In the genomic region with DNA sequence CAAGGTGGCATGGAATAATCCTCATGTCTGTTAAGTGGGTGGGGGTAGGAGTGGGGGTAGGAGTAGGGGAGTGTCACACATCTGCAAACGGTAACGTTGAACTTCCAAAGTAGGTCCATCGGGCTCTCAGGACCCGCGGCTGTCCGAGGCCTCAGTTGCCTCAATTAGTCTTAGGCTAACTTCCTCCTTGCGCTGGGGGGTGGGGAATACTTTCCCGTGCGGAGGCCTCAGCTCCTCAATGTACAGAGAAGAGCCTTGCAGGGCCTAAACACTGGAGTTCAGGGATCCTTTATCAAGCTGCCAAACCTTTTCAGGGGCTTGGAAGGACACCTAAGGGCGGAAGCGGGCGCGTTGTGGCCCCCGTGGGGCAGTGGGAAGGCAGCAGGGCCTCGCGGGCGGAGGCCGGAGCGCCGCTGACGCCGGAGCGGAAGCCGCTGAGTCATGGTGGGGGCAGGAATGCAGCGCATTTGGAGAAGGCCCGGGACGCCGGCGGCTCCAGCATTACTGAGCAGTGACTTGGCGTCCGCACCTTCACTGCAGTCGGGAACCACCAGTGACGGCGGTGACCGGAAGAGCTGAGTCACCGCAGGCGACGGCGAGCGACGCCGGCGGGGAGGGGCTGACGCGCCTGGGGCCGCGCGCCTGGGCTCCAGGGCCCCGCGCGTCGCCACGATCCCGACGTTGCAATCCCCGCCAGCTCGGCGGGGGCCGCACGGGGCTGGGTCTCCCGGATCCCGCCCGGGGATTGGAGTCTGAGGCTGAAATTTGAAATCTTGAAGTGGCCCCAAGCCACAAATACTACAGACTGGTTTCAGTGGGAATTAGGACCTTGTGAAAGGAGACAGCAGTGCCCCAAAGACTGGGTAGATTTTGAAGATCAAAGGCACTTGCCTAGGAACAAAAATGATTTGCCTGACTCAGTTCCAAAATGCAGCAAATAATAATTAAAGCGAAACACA, we compare ENCODE assay signal across 9 cellular contexts. TPM values are rescaled to one million over a fixed set of nuclear protein-coding genes. Genes with fewer than 3 reads are reported as not detected.
A peak's percentile ranks its signal among the peaks of the same experiment; 100 is the strongest.
DNase-seq lines count a peak whose midpoint lies in the region; ATAC-seq, FAIRE-seq and TF ChIP-seq lines count a peak whose summit lies in the region.
"Had no signal": no experiment of that assay in that cellular context is flagged by ENCODE, and none has a peak within 500 bp of the region (broad histone marks: within the 10 kb centered on the region; RNA-seq: fewer than 3 reads in every experiment).

No MANE protein-coding gene starts in this region.

- no peaks in the 10 kb centered on the region for H4K20me1 ChIP-seq in K562 (replicated peaks; ENCODE audit: control insufficient read depth, insufficient read depth, low read length)

- TF ChIP-seq CTCF in K562 (IDR thresholded peaks at IDR 0.05 in 2 of 3, conservative IDR thresholded peaks at IDR 0.05 in 1 of 3; ENCODE audit: insufficient read depth in 2 of 3, low read depth in 1 of 3, low read length in 3 of 3) (peak in 1 of 3 experiments; percentile 28; a peak in 2 of 6 replicates), sigmoid colon (IDR thresholded peaks at IDR 0.05) (no peak)

- H3K27ac ChIP-seq in K562 (ENCODE audit: extremely low read depth, low read depth, low read length) (peak overlapping the region; percentile 100), iPS DF 6.9 (ENCODE audit: low read length) (no peak overlapping the region), sigmoid colon (peak overlapping the region; percentile 91 to 96 (median 95))

- POLR2A ChIA-PET in K562 (lab: Yijun Ruan, JAX): interaction anchor here (0.7 to 2.6 kb wide), 13 partner anchors 9 to 104 kb away, joined by 3 to 29 read pairs (median 5); partner anchors contain the start of genes IPO7, TMEM41B and ZNF143

- H2AFZ ChIP-seq in K562 (ENCODE audit: low read depth, low read length): peak overlapping the region; percentile 95

- peak; percentile 92 for ATAC-seq in GM18861 (IDR thresholded peaks at IDR 0.05; ENCODE audit: unreplicated experiment)
- ATAC-seq in HG03066 (IDR thresholded peaks at IDR 0.05; ENCODE audit: low read depth, unreplicated experiment): peak; percentile 93
- ATAC-seq in K562: peak; percentile 96

- DNase-seq in A172 (ENCODE audit: low spot score) (peak; percentile 98), NCI-H2107 (lab: John Stamatoyannopoulos, UW) (peak; percentile 79), K562 (ENCODE audit: extremely low read depth in 1 of 4, low spot score in 3 of 4) (peak; percentile 90 to 99 (median 91)), iPS DF 6.9 (ENCODE audit: low read depth, low spot score) (peak; percentile 79), sigmoid colon (peak; percentile 98)

- BruUV-seq in K562 (replicated peaks; lab: Mats Ljungman, UMichigan): TSS peak; percentile 93

- no peaks in the 10 kb centered on the region for H3K79me2 ChIP-seq in K562 (ENCODE audit: control insufficient read depth, insufficient read depth, low read length)

- CTCF ChIA-PET in K562 (lab: Yijun Ruan, JAX; ENCODE audit: low intra/inter-chr PET ratio): no interaction called here

- intact Hi-C loops in K562 (cut with micrococcal nuclease) (loop anchor here (1.0 kb wide), 2 partner anchors 20 to 49 kb away; partner anchors contain the start of gene IPO7), sigmoid colon (cut with DNase I) (loop anchor here (1.0 to 5.0 kb wide), 4 partner anchors 21 to 99 kb away; partner anchors contain the start of genes DENND5A, TMEM41B and ZNF143)

- H3K9ac ChIP-seq in K562 (ENCODE audit: insufficient read depth in 1 of 2, low read depth in 2 of 2, low read length in 2 of 2): peak overlapping the region; percentile 95

- H3K4me3 ChIP-seq in K562 (peak overlapping the region; percentile 40), iPS DF 6.9 (ENCODE audit: low read length) (peak overlapping the region; percentile 31; the same call in 1 of the 2 replicates), sigmoid colon (peak overlapping the region; percentile 31 to 53 (median 46))

- FAIRE-seq in TTC549 (lab: Jason Lieb, UNC) (peak; percentile 7), K562 (lab: Jason Lieb, UNC) (peak; percentile 72)
- FAIRE-seq: G401.6 had no signal

- under 1% methylated on average over 60 of the region's 64 CpGs for whole genome bisulfite sequencing in K562 (ENCODE audit: insufficient coverage, low coverage, missing lambda C conversion rate)
- WGBS in iPS DF 6.9 (ENCODE audit: insufficient coverage, insufficient read length): no CpG with 5 or more reads among the region's 64 CpGs
- 3 to 4% methylated on average over 64 of the region's 64 CpGs for WGBS in sigmoid colon, 2 donors

- in situ Hi-C loops in K562 (cut with MboI): loop anchor here (5.0 kb wide), 1 partner anchor 47 kb away; no protein-coding TSS in a partner anchor

- H3K9me1 ChIP-seq in K562 (ENCODE audit: control insufficient read depth, insufficient read depth, low read length): no peaks in the 10 kb centered on the region

- TF ChIP-seq POLR2A in K562 (conservative IDR thresholded peaks at IDR 0.05) (peak; percentile 80), sigmoid colon (IDR thresholded peaks at IDR 0.05) (peak in 1 of 2 donors; percentile 46)

- H3K4me1 ChIP-seq in K562 (replicated peaks in 1 of 2; ENCODE audit: control insufficient read depth in 2 of 2, insufficient read depth in 2 of 2, low read length in 2 of 2): peaks cover 30 to 34% of the 10 kb centered on the region in 2 experiments
- peaks cover 3% of the 10 kb centered on the region; the same call in 1 of the 2 replicates for H3K4me1 ChIP-seq in iPS DF 6.9 (ENCODE audit: control insufficient read depth, insufficient read depth, low read length)
- H3K4me1 ChIP-seq in sigmoid colon: peaks cover 0 to 19% (median 15%) of the 10 kb centered on the region in 4 donors

- peak; percentile 28 to 38; a peak in 3 of 4 replicates for TF ChIP-seq RAD21 in K562 (CRISPR knock-in tag; conservative IDR thresholded peaks at IDR 0.05 in 1 of 2, IDR thresholded peaks at IDR 0.05 in 1 of 2)

- H3K4me2 ChIP-seq in K562 (ENCODE audit: insufficient read depth, low read length): peak overlapping the region; percentile 90

- peak; percentile 83 for TF ChIP-seq EP300 in K562 (IDR thresholded peaks at IDR 0.05; ENCODE audit: low read length)
- peak in 3 of 4 donors; percentile 67 to 77 (median 76) for TF ChIP-seq EP300 in sigmoid colon (IDR thresholded peaks at IDR 0.05)

- H3K9me3 ChIP-seq in K562 (replicated peaks; ENCODE audit: control insufficient read depth, insufficient read depth, low read depth, low read length) (no peaks in the 10 kb centered on the region), iPS DF 6.9 (ENCODE audit: control insufficient read depth, insufficient read depth, low read length) (no peaks in the 10 kb centered on the region), sigmoid colon (no peaks in the 10 kb centered on the region)

- H3K27me3 ChIP-seq in K562 (ENCODE audit: control insufficient read depth in 2 of 2, insufficient read depth in 2 of 2, low read length in 2 of 2) (no peaks in the 10 kb centered on the region), iPS DF 6.9 (ENCODE audit: control insufficient read depth, insufficient read depth, low read length) (no peaks in the 10 kb centered on the region), sigmoid colon (no peaks in the 10 kb centered on the region)

- no peaks in the 10 kb centered on the region for H3K36me3 ChIP-seq in K562 (ENCODE audit: control insufficient read depth, insufficient read depth, low read length)
- H3K36me3 ChIP-seq in iPS DF 6.9 (ENCODE audit: control insufficient read depth, insufficient read depth, low read length): no peaks in the 10 kb centered on the region
- no peaks in the 10 kb centered on the region for H3K36me3 ChIP-seq in sigmoid colon

RNA-seq across cellular contexts. Expression of gene IPO7, which starts 20.2 kb away (rescaled TPM):
- 95.3 and 115 TPM in 2 replicates for total RNA-seq in A172 (2014; rRNA removed; shearing (Covaris generic))
- total RNA-seq in K562 (2011; cell fraction: chromatin; rRNA removed; ENCODE audit: low replicate concordance): 180 and 323 TPM in 2 replicates
- total RNA-seq in K562 (2011; cell fraction: nucleolus; rRNA removed): 70.2 and 84.5 TPM in 2 replicates
- total RNA-seq in K562 (2011; cell fraction: nucleoplasm; rRNA removed): 129 and 135 TPM in 2 replicates
- 48.2 and 50.7 TPM in 2 replicates for total RNA-seq in K562 (2014; rRNA removed)
- total RNA-seq in K562 (2014; rRNA removed; fragmentation: Illumina TruSeq; extraction: Trizol): 138 and 149 TPM in 2 replicates
- total RNA-seq in K562 (2015; rRNA removed; fragmentation: Illumina TruSeq; extraction: Trizol): 101 and 110 TPM in 2 replicates
- total RNA-seq in K562 (2021): 136 and 139 TPM in 2 replicates
- polyA plus RNA-seq in K562 (2011; rRNA removed): 96.0 and 124 TPM in 2 replicates
- polyA plus RNA-seq in K562 (2011; cell fraction: cytosol; rRNA removed): 25.5 and 49.4 TPM in 2 replicates
- 38.0 and 39.8 TPM in 2 replicates for polyA plus RNA-seq in K562 (2011; cell fraction: nucleus; rRNA removed)
- polyA plus RNA-seq in K562 (2012): 69.9 and 74.5 TPM in 2 replicates
- 112 and 129 TPM in 2 replicates for polyA plus RNA-seq in K562 (2014; fragmentation: Illumina TruSeq; extraction: Trizol)
- 10 to 100 TPM; 23.6 to 28.7 TPM for polyA plus RNA-seq in K562 (2014; fragmentation: Nextera tagmentation; extraction: Ambion mirVana)
- polyA plus RNA-seq in K562 (2014; rRNA removed): 69.1 and 73.4 TPM in 2 replicates
- polyA minus RNA-seq in K562 (2011; rRNA and poly(A)+ RNA removed): 224 and 240 TPM in 2 replicates
- 144 and 148 TPM in 2 replicates for polyA minus RNA-seq in K562 (2011; cell fraction: cytosol; rRNA and poly(A)+ RNA removed)
- polyA minus RNA-seq in K562 (2011; cell fraction: nucleus; rRNA and poly(A)+ RNA removed): 52.9 and 81.3 TPM in 2 replicates
- 100 to 1,000 TPM; 121 to 180 (median 145) TPM for total RNA-seq in sigmoid colon
- 10 to 100 TPM; 21.3 to 34.3 (median 27.6) TPM for polyA plus RNA-seq in sigmoid colon

RNA-seq across cellular contexts. Expression of gene TMEM41B, which starts 49.8 kb away (rescaled TPM):
- total RNA-seq in A172 (2014; rRNA removed; shearing (Covaris generic)): 44.9 and 69.4 TPM in 2 replicates
- total RNA-seq in K562 (2011; cell fraction: chromatin; rRNA removed; ENCODE audit: low replicate concordance): 126 and 247 TPM in 2 replicates
- 91.1 and 96.4 TPM in 2 replicates for total RNA-seq in K562 (2011; cell fraction: nucleolus; rRNA removed)
- total RNA-seq in K562 (2011; cell fraction: nucleoplasm; rRNA removed): 150 and 203 TPM in 2 replicates
- total RNA-seq in K562 (2014; rRNA removed) (58.5 and 65.8 TPM in 2 replicates), K562 (2014; rRNA removed; fragmentation: Illumina TruSeq; extraction: Trizol) (51.5 and 58.8 TPM in 2 replicates), K562 (2015; rRNA removed; fragmentation: Illumina TruSeq; extraction: Trizol) (34.5 and 37.0 TPM in 2 replicates), K562 (2021) (44.3 and 48.7 TPM in 2 replicates), sigmoid colon (10 to 100 TPM; 20.3 to 22.2 (median 20.5) TPM)
- polyA plus RNA-seq in K562 (2011; rRNA removed) (79.6 and 89.6 TPM in 2 replicates), K562 (2014; fragmentation: Illumina TruSeq; extraction: Trizol) (28.1 and 28.8 TPM in 2 replicates), K562 (2014; fragmentation: Nextera tagmentation; extraction: Ambion mirVana) (10 to 100 TPM; 17.1 to 24.7 TPM), K562 (2014; rRNA removed) (58.7 and 75.6 TPM in 2 replicates), sigmoid colon (10 to 100 TPM in 1 of 3 donors, 1 to 10 TPM in 2; 6.5 to 20.8 (median 6.6) TPM)
- 25.0 and 45.7 TPM in 2 replicates for polyA plus RNA-seq in K562 (2011; cell fraction: cytosol; rRNA removed)
- 60.6 and 87.8 TPM in 2 replicates for polyA plus RNA-seq in K562 (2011; cell fraction: nucleus; rRNA removed)
- polyA plus RNA-seq in K562 (2012): 28.0 and 30.7 TPM in 2 replicates
- polyA minus RNA-seq in K562 (2011; rRNA and poly(A)+ RNA removed): 48.1 and 48.6 TPM in 2 replicates
- polyA minus RNA-seq in K562 (2011; cell fraction: cytosol; rRNA and poly(A)+ RNA removed): 23.0 and 24.4 TPM in 2 replicates
- 34.3 and 57.6 TPM in 2 replicates for polyA minus RNA-seq in K562 (2011; cell fraction: nucleus; rRNA and poly(A)+ RNA removed)
